In genomic region chr4:185711764-185712163, GRCh38 we compare ENCODE assay signal across 25 cellular contexts.
A peak's percentile ranks its signal among the peaks of the same experiment; 100 is the strongest.
DNase-seq lines count a peak whose midpoint lies in the region; ATAC-seq, FAIRE-seq and TF ChIP-seq lines count a peak whose summit lies in the region.
"Had no signal": no experiment of that assay in that cellular context is flagged by ENCODE, and none has a peak within 500 bp of the region (broad histone marks: within the 10 kb centered on the region; RNA-seq: fewer than 3 reads in every experiment).

No MANE protein-coding gene starts in this region.

- H2AFZ ChIP-seq in HepG2 (ENCODE audit: low read length), result no peak overlapping the region

- H3K27ac ChIP-seq in heart right ventricle, result peak overlapping the region in 6 of 10 donors; percentile 2 to 44 (median 24)
- peak overlapping the region; percentile 95 for H3K27ac ChIP-seq in HepG2 (ENCODE audit: extremely low read length, insufficient read depth, low read length)
- H3K27ac ChIP-seq: BLaER1, SJCRH30 had no signal

- H3K9me3 ChIP-seq in heart right ventricle (no peaks in the 10 kb centered on the region), HepG2 (ENCODE audit: low read length) (no peaks in the 10 kb centered on the region)
- H3K9me3 ChIP-seq: BLaER1, left lung, SJCRH30 had no signal

- peak; percentile 42 for FAIRE-seq in HepG2 (lab: Jason Lieb, UNC)
- FAIRE-seq: A204.1, H1, HTR-8/SVneo had no signal

- 56 to 59% methylated on average over 5 of the region's 5 CpGs for WGBS in heart right ventricle, 2 donors
- 76% methylated on average over 4 of the region's 5 CpGs for WGBS in HepG2 (ENCODE audit: low lambda C conversion rate)

- no peak for TF ChIP-seq CTCF in heart right ventricle (IDR thresholded peaks at IDR 0.05)
- no peak for TF ChIP-seq CTCF in cardiac fibroblast (IDR thresholded peaks at IDR 0.05; ENCODE audit: low read depth, low read length)
- no peak for TF ChIP-seq CTCF in HepG2 (CRISPR knock-in tag; IDR thresholded peaks at IDR 0.05)

- CTCF ChIA-PET in HepG2 (lab: Yijun Ruan, JAX; ENCODE audit: low intra/inter-chr PET ratio, low total read pairs), result no interaction called here

- TF ChIP-seq RAD21 in HepG2 (CRISPR knock-in tag; IDR thresholded peaks at IDR 0.05), result no peak

- TF ChIP-seq POLR2A in HepG2 (IDR thresholded peaks at IDR 0.05; ENCODE audit: insufficient read depth in 1 of 2, low read depth in 2 of 2, low read length in 2 of 2), result no peak

- peak overlapping the region; percentile 71 for H3K4me2 ChIP-seq in HepG2 (ENCODE audit: low read depth, low read length)
- H3K4me2 ChIP-seq: BLaER1 had no signal

- no peaks in the 10 kb centered on the region for H3K36me3 ChIP-seq in heart right ventricle
- 0 out of 5 replicates have a peak, but pooled peaks cover 0 to 5% of the 10 kb centered on the region in 2 experiments for H3K36me3 ChIP-seq in HepG2 (replicated peaks in 1 of 2; ENCODE audit: control insufficient read depth in 1 of 2, insufficient read depth in 2 of 2, low read length in 2 of 2)
- H3K36me3 ChIP-seq: BLaER1, left lung, SJCRH30 had no signal

- peaks cover 8 to 98% (median 57%) of the 10 kb centered on the region in 9 donors for H3K4me1 ChIP-seq in heart right ventricle
- H3K4me1 ChIP-seq in HepG2 (ENCODE audit: insufficient read depth, low read length), result peaks cover 60% of the 10 kb centered on the region
- H3K4me1 ChIP-seq: SJCRH30 had no signal

- no peak for TF ChIP-seq EP300 in HepG2 (IDR thresholded peaks at IDR 0.05; ENCODE audit: low read depth in 2 of 2, low read length in 2 of 2)
- TF ChIP-seq EP300 in HepG2 (CRISPR knock-in tag; IDR thresholded peaks at IDR 0.05; ENCODE audit: borderline replicate concordance), result no peak

- in situ Hi-C loops in HepG2 (cut with HindIII; ENCODE audit: extremely low pct_ligation_motif_present, low pct_unique_long_range_greater_than_20kb), result no loop called here

- peak overlapping the region; percentile 72 for H3K9ac ChIP-seq in HepG2 (ENCODE audit: insufficient read depth, low read depth, low read length)
- H3K9ac ChIP-seq: BLaER1 had no signal

- POLR2A ChIA-PET in HepG2 (lab: Yijun Ruan, JAX), result interaction anchor here (0.9 to 6.0 kb wide), 10 partner anchors 9 to 144 kb away, joined by 3 to 64 read pairs (median 4); partner anchors contain the start of gene SORBS2

- H3K4me3 ChIP-seq in heart right ventricle (no peak overlapping the region), cardiac fibroblast (replicated peaks in 1 of 2; ENCODE audit: low read depth in 2 of 2, low read length in 2 of 2) (no peak overlapping the region), HepG2 (replicated peaks in 1 of 3; ENCODE audit: insufficient read depth in 1 of 3, low read depth in 2 of 3, low read length in 3 of 3) (no peak overlapping the region)
- H3K4me3 ChIP-seq: BLaER1, left lung, SJCRH30 had no signal

- H3K27me3 ChIP-seq in heart right ventricle (no peaks in the 10 kb centered on the region), HepG2 (ENCODE audit: control insufficient read depth in 1 of 2, insufficient read depth in 2 of 2, low read length in 2 of 2) (no peaks in the 10 kb centered on the region)
- H3K27me3 ChIP-seq: BLaER1, left lung, SJCRH30 had no signal

- DNase-seq in heart right ventricle, result no peak
- DNase-seq in cardiac septum (ENCODE audit: low spot score), result no peak
- peak; percentile 35 to 88 for DNase-seq in cardiac fibroblast (ENCODE audit: low read depth in 2 of 2)
- no peak for DNase-seq in HepG2 (ENCODE audit: low spot score)
- DNase-seq in NCI-H2029 treated with DMSO at 0.1 percent for 48 hours (lab: John Stamatoyannopoulos, UW), result no peak
- DNase-seq in effector CD8-positive, alpha-beta T cell (lab: John Stamatoyannopoulos, UW), result no peak
- DNase-seq in activated CD4-positive, alpha-beta T cell treated with anti-CD3 and anti-CD28 coated beads for 4 hours, result no peak
- DNase-seq: activated CD4-positive, alpha-beta T cell treated with anti-CD3 and anti-CD28 coated beads, Interleukin-2, amount 50 U/mL, for 1 hour; activated CD8-positive, alpha-beta memory T cell treated with anti-CD3 and anti-CD28 coated beads, Interleukin-2, amount 50 U/mL, for 4 hours; foreskin fibroblast; GDM1; left lung; NCI-H1417 treated with DMSO at 0.1 percent for 48 hours; NCI-H2171 treated with DMSO at 0.1 percent for 48 hours; NCI-H774; occipital lobe; SJCRH30; stimulated activated naive CD4-positive, alpha-beta T cell; trophoblast cell had no signal

- no TSS peak for BruUV-seq in HepG2 (replicated peaks; lab: Mats Ljungman, UMichigan)

- intact Hi-C loops in heart right ventricle (cut with DNase I), result no loop called here
- intact Hi-C loops in cardiac septum (cut with DNase I), result no loop called here
- intact Hi-C loops in HepG2 (cut with micrococcal nuclease; ENCODE audit: unreplicated experiment), result loop anchor here (2.0 kb wide), 2 partner anchors 63 to 99 kb away; no protein-coding TSS in a partner anchor

- H4K20me1 ChIP-seq in HepG2 (ENCODE audit: insufficient read depth, low read length), result no peaks in the 10 kb centered on the region
- H4K20me1 ChIP-seq: BLaER1 had no signal

- H3K79me2 ChIP-seq in HepG2 (ENCODE audit: insufficient read depth, low read length), result peaks cover 18% of the 10 kb centered on the region

- ATAC-seq in heart right ventricle (no peak), HepG2 (no peak), HG02610 (IDR thresholded peaks at IDR 0.05; ENCODE audit: unreplicated experiment) (no peak)
- ATAC-seq: left lung, right cardiac atrium had no signal

TF ChIP-seq in HepG2, 621 proteins besides CTCF, POLR2A, EP300 and RAD21:
- TF ChIP-seq ZNF607 (CRISPR knock-in tag; IDR thresholded peaks at IDR 0.05; ENCODE audit: borderline replicate concordance) (0 out of 2 replicates have a peak, but pooled peaks have one; percentile 6), HOXA7 (CRISPR knock-in tag; IDR thresholded peaks at IDR 0.05) (0 out of 2 replicates have a peak, but pooled peaks have one; percentile 21), HNF4G (IDR thresholded peaks at IDR 0.05; ENCODE audit: borderline replicate concordance, low read depth, low read length) (no peak), HNF4G (CRISPR knock-in tag; IDR thresholded peaks at IDR 0.05; ENCODE audit: borderline replicate concordance, low read depth) (no peak), YEATS4 (CRISPR knock-in tag; IDR thresholded peaks at IDR 0.05; ENCODE audit: borderline replicate concordance) (0 out of 2 replicates have a peak, but pooled peaks have one; percentile 6), RELA (CRISPR knock-in tag; IDR thresholded peaks at IDR 0.05) (no peak)

Comparison
In these comparisons a context has a peak if more than half of its experiments do, and no peak if none do; other contexts are left out.
1. DNase-seq: peak in cardiac fibroblast (2 of 2); none in heart right ventricle (0 of 2), cardiac septum (single experiment), HepG2 (single experiment), NCI-H2029 treated with DMSO at 0.1 percent for 48 hours (single experiment), effector CD8-positive, alpha-beta T cell (single experiment) and activated CD4-positive, alpha-beta T cell treated with anti-CD3 and anti-CD28 coated beads for 4 hours (0 of 2).